Comparison of ENCODE assay signal across 12 cellular contexts in genomic region chr11:9330387-9331384, GRCh38. TPM values are rescaled to one million over a fixed set of nuclear protein-coding genes. Genes with fewer than 3 reads are reported as not detected.
DNase-seq lines count a peak whose midpoint lies in the region; ATAC-seq and TF ChIP-seq lines count a peak whose summit lies in the region.
"Had no signal": no experiment of that assay in that cellular context is flagged by ENCODE, and none has a peak within 500 bp of the region (broad histone marks: within the 10 kb centered on the region; RNA-seq: fewer than 3 reads in every experiment).

No MANE protein-coding gene starts in this region.

- no peaks in the 10 kb centered on the region for H3K9me3 ChIP-seq in PC-3 (ENCODE audit: low read length)
- no peaks in the 10 kb centered on the region for H3K9me3 ChIP-seq in neural progenitor cell (ENCODE audit: low read depth)
- no peaks in the 10 kb centered on the region for H3K9me3 ChIP-seq in adrenal gland (replicated peaks in 1 of 3)

- H3K4me2 ChIP-seq in PC-3 (ENCODE audit: low read length) (peak overlapping the region; percentile 64), neural progenitor cell (no peak overlapping the region)

- peaks cover 2% of the 10 kb centered on the region for H3K27me3 Mint-ChIP-seq in neural progenitor cell (ENCODE audit: insufficient read depth, low read depth)
- no peaks in the 10 kb centered on the region for H3K27me3 Mint-ChIP-seq in activated T-cell treated with anti-CD3 and anti-CD28 coated beads, Interleukin-2, amount 50 U/mL, for 24 hours
- no peaks in the 10 kb centered on the region for H3K27me3 Mint-ChIP-seq in activated T-cell treated with anti-CD3 and anti-CD28 coated beads, Interleukin-2, amount 50 U/mL, for 72 hours (ENCODE audit: low read depth)
- H3K27me3 Mint-ChIP-seq: activated T-helper 17 cell treated with anti-CD3 and anti-CD28 coated beads, Interleukin-2, amount 50 U/mL, for 72 hours had no signal

- no peaks in the 10 kb centered on the region for H3K36me3 Mint-ChIP-seq in neural progenitor cell
- no peaks in the 10 kb centered on the region for H3K36me3 Mint-ChIP-seq in activated T-cell treated with anti-CD3 and anti-CD28 coated beads, Interleukin-2, amount 50 U/mL, for 24 hours (ENCODE audit: low read depth)
- H3K36me3 Mint-ChIP-seq in activated T-cell treated with anti-CD3 and anti-CD28 coated beads, Interleukin-2, amount 50 U/mL, for 72 hours (ENCODE audit: insufficient read depth in 2 of 2) = no peaks in the 10 kb centered on the region

- TF ChIP-seq CTCF in PC-3 (conservative IDR thresholded peaks at IDR 0.05; ENCODE audit: low read depth, low read length) (no peak), neural progenitor cell (IDR thresholded peaks at IDR 0.05) (no peak), adrenal gland (IDR thresholded peaks at IDR 0.05) (no peak)

- TSS peak; percentile 93 for BruUV-seq in PC-3 (replicated peaks; lab: Mats Ljungman, UMichigan)

- ATAC-seq in PC-3 = peak; percentile 89
- no peak for ATAC-seq in activated T-cell treated with anti-CD3 and anti-CD28 coated beads, Interleukin-2, amount 50 U/mL, for 72 hours (replicated peaks in 1 of 2)
- ATAC-seq: activated T-helper 17 cell treated with anti-CD3 and anti-CD28 coated beads, Interleukin-2, amount 50 U/mL, for 72 hours had no signal

- POLR2A ChIA-PET in PC-3 (lab: Charles Lee; ENCODE audit: unreplicated experiment) = interaction anchor here (0.5 to 0.7 kb wide), 3 partner anchors 50 to 1343 kb away, joined by 3 to 9 read pairs (median 5); partner anchors contain the start of gene EIF3F

- H3F3A ChIP-seq in PC-3 (ENCODE audit: low read length, unreplicated experiment) (peaks cover 5% of the 10 kb centered on the region), neural progenitor cell (ENCODE audit: low read depth) (peaks cover 4% of the 10 kb centered on the region)

- no peaks in the 10 kb centered on the region for H3K9me2 ChIP-seq in PC-3 (replicated peaks; ENCODE audit: low read length)

- H3K4me1 ChIP-seq in PC-3 (ENCODE audit: insufficient read depth, low read length) (peaks cover 26% of the 10 kb centered on the region), neural progenitor cell (no peaks in the 10 kb centered on the region), adrenal gland (replicated peaks in 1 of 2) (no peaks in the 10 kb centered on the region)

- H3K27ac ChIP-seq in PC-3 (ENCODE audit: low read length) = peak overlapping the region; percentile 94
- peak overlapping the region; percentile 84 for H3K27ac ChIP-seq in epithelial cell of prostate
- H3K27ac ChIP-seq in neural progenitor cell = no peak overlapping the region
- no peak overlapping the region for H3K27ac ChIP-seq in adrenal gland

- CTCF ChIA-PET in PC-3 (lab: Charles Lee) = no interaction called here

- H3K36me3 ChIP-seq in PC-3 (ENCODE audit: low read depth, low read length) (no peaks in the 10 kb centered on the region), neural progenitor cell (no peaks in the 10 kb centered on the region), adrenal gland (replicated peaks in 1 of 2) (no peaks in the 10 kb centered on the region)

- peak overlapping the region; percentile 6; the same call in 1 of the 2 replicates for H3K4me3 ChIP-seq in PC-3 (ENCODE audit: low read length)
- no peak overlapping the region for H3K4me3 ChIP-seq in neural progenitor cell
- no peak overlapping the region for H3K4me3 ChIP-seq in adrenal gland

- H4K20me1 ChIP-seq in PC-3 (ENCODE audit: low read length) (no peaks in the 10 kb centered on the region), neural progenitor cell (ENCODE audit: low read depth) (no peaks in the 10 kb centered on the region)

- no peak for TF ChIP-seq POLR2A in adrenal gland (IDR thresholded peaks at IDR 0.05)

- no peaks in the 10 kb centered on the region for H3K27me3 ChIP-seq in PC-3 (ENCODE audit: low read length)
- no peaks in the 10 kb centered on the region for H3K27me3 ChIP-seq in neural progenitor cell
- H3K27me3 ChIP-seq in adrenal gland = no peaks in the 10 kb centered on the region

- H3K9me3 Mint-ChIP-seq in neural progenitor cell = no peaks in the 10 kb centered on the region
- H3K9me3 Mint-ChIP-seq in activated T-cell treated with anti-CD3 and anti-CD28 coated beads, Interleukin-2, amount 50 U/mL, for 24 hours = no peaks in the 10 kb centered on the region
- no peaks in the 10 kb centered on the region for H3K9me3 Mint-ChIP-seq in activated T-cell treated with anti-CD3 and anti-CD28 coated beads, Interleukin-2, amount 50 U/mL, for 72 hours
- H3K9me3 Mint-ChIP-seq: activated CD4-positive, alpha-beta T cell treated with anti-CD3 and anti-CD28 coated beads, Interleukin-2, amount 10 ng/mL, durations not matched to agents 24 days and 14 days; activated T-helper 17 cell treated with anti-CD3 and anti-CD28 coated beads, Interleukin-2, amount 50 U/mL, for 72 hours had no signal

- H3K4me3 Mint-ChIP-seq in neural progenitor cell = no peak overlapping the region
- H3K4me3 Mint-ChIP-seq in activated T-cell treated with anti-CD3 and anti-CD28 coated beads, Interleukin-2, amount 50 U/mL, for 24 hours = no peak overlapping the region
- H3K4me3 Mint-ChIP-seq in activated T-cell treated with anti-CD3 and anti-CD28 coated beads, Interleukin-2, amount 50 U/mL, for 72 hours = no peak overlapping the region
- H3K4me3 Mint-ChIP-seq: activated CD4-positive, alpha-beta T cell treated with anti-CD3 and anti-CD28 coated beads, Interleukin-2, amount 10 ng/mL, durations not matched to agents 24 days and 14 days; activated T-helper 17 cell treated with anti-CD3 and anti-CD28 coated beads, Interleukin-2, amount 50 U/mL, for 72 hours had no signal

- WGBS in adrenal gland, 4 donors = 86 to 91% (median 87%) methylated on average over 10 of the region's 10 CpGs

- peak overlapping the region; percentile 63 for H2AFZ ChIP-seq in PC-3 (ENCODE audit: low read length)
- peak overlapping the region; percentile 38 for H2AFZ ChIP-seq in neural progenitor cell (replicated peaks)

- H3K4me1 Mint-ChIP-seq in neural progenitor cell = no peaks in the 10 kb centered on the region
- H3K4me1 Mint-ChIP-seq in activated T-cell treated with anti-CD3 and anti-CD28 coated beads, Interleukin-2, amount 50 U/mL, for 24 hours (ENCODE audit: low read depth) = peaks cover 3% of the 10 kb centered on the region
- H3K4me1 Mint-ChIP-seq in activated T-cell treated with anti-CD3 and anti-CD28 coated beads, Interleukin-2, amount 50 U/mL, for 72 hours (ENCODE audit: low read depth) = peaks cover 5% of the 10 kb centered on the region
- H3K4me1 Mint-ChIP-seq: activated T-helper 17 cell treated with anti-CD3 and anti-CD28 coated beads, Interleukin-2, amount 50 U/mL, for 72 hours had no signal

- DNase-seq in EL (peak; percentile 95), PC-3 (peak; percentile 90), epithelial cell of prostate (ENCODE audit: low read depth, low spot score) (no peak), neural progenitor cell (ENCODE audit: low spot score) (no peak), adrenal gland (no peak), cardiac septum (ENCODE audit: low spot score) (no peak)
- DNase-seq in activated T-cell treated with anti-CD3 and anti-CD28 coated beads, Interleukin-2, amount 50 U/mL, for 24 hours = no peak
- DNase-seq in activated T-cell treated with anti-CD3 and anti-CD28 coated beads, Interleukin-2, amount 50 U/mL, for 72 hours = no peak
- DNase-seq: activated CD4-positive, alpha-beta T cell treated with anti-CD3 and anti-CD28 coated beads, Interleukin-2, amount 10 ng/mL, durations not matched to agents 24 days and 14 days; stimulated activated naive CD4-positive, alpha-beta T cell treated with Interleukin-2 at 50 U/mL for 16 hours; T-helper 1 cell had no signal

- peak overlapping the region; percentile 63 for H3K9ac ChIP-seq in PC-3 (ENCODE audit: low read length)
- no peak overlapping the region for H3K9ac ChIP-seq in neural progenitor cell

- intact Hi-C loops in PC-3 (cut with micrococcal nuclease) = loop anchor here (1.0 kb wide), 1 partner anchor 31 kb away; no protein-coding TSS in a partner anchor
- intact Hi-C loops in adrenal gland (cut with DNase I) = no loop called here
- intact Hi-C loops in cardiac septum (cut with DNase I) = no loop called here

- H3K27ac Mint-ChIP-seq in neural progenitor cell = no peak overlapping the region
- H3K27ac Mint-ChIP-seq in activated T-cell treated with anti-CD3 and anti-CD28 coated beads, Interleukin-2, amount 50 U/mL, for 24 hours = no peak overlapping the region
- no peak overlapping the region for H3K27ac Mint-ChIP-seq in activated T-cell treated with anti-CD3 and anti-CD28 coated beads, Interleukin-2, amount 50 U/mL, for 72 hours
- H3K27ac Mint-ChIP-seq: activated T-helper 17 cell treated with anti-CD3 and anti-CD28 coated beads, Interleukin-2, amount 50 U/mL, for 72 hours had no signal

- H3K79me2 ChIP-seq in PC-3 (ENCODE audit: low read length) (no peaks in the 10 kb centered on the region), neural progenitor cell (ENCODE audit: low read depth) (no peaks in the 10 kb centered on the region)

RNA-seq across cellular contexts. Expression of gene TMEM41B, which starts 16.3 kb away (rescaled TPM):
- total RNA-seq in PC-3 (2014; rRNA removed) (83.6 and 87.6 TPM in 2 replicates), neural progenitor cell (ENCODE audit: low replicate concordance) (51.6 and 82.4 TPM in 2 replicates), adrenal gland (10 to 100 TPM; 21.5 to 43.3 (median 30.0) TPM), cardiac septum (18.2 TPM)
- polyA plus RNA-seq in adrenal gland = 10 to 100 TPM; 17.6 to 22.8 (median 22.2) TPM
- 10 to 100 TPM; 35.4 to 38.1 TPM for total RNA-seq in activated T-cell treated with anti-CD3 and anti-CD28 coated beads, Interleukin-2, amount 50 U/mL, for 72 hours

RNA-seq across cellular contexts. Expression of gene IPO7, which starts 53.8 kb away (rescaled TPM):
- total RNA-seq in PC-3 (2014; rRNA removed) (78.9 and 109 TPM in 2 replicates), neural progenitor cell (ENCODE audit: low replicate concordance) (157 and 231 TPM in 2 replicates), adrenal gland (100 to 1,000 TPM in 2 of 8 donors, 10 to 100 TPM in 6; 39.5 to 125 (median 78.3) TPM), cardiac septum (143 TPM)
- polyA plus RNA-seq in adrenal gland = 100 to 1,000 TPM in 1 of 3 donors, 10 to 100 TPM in 2; 16.5 to 132 (median 33.4) TPM
- total RNA-seq in activated T-cell treated with anti-CD3 and anti-CD28 coated beads, Interleukin-2, amount 50 U/mL, for 72 hours = 100 to 1,000 TPM; 122 to 125 TPM

Comparison
In these comparisons a context has a peak if more than half of its experiments do, and no peak if none do; other contexts are left out.
1. DNase-seq: peak in EL (single experiment) and PC-3 (single experiment); none in epithelial cell of prostate (single experiment), neural progenitor cell (single experiment), activated T-cell treated with anti-CD3 and anti-CD28 coated beads, Interleukin-2, amount 50 U/mL, for 24 hours (single experiment), adrenal gland (0 of 7), activated T-cell treated with anti-CD3 and anti-CD28 coated beads, Interleukin-2, amount 50 U/mL, for 72 hours (0 of 2) and cardiac septum (single experiment).
2. H3K27ac ChIP-seq: peak in PC-3 (single experiment) and epithelial cell of prostate (single experiment); none in neural progenitor cell (single experiment) and adrenal gland (0 of 5).